In genomic region chr9:129351058-129351641, GRCh38 we compare ENCODE assay signal across 11 cellular contexts.
DNase-seq lines count a peak whose midpoint lies in the region; ATAC-seq and TF ChIP-seq lines count a peak whose summit lies in the region.
"Had no signal": no experiment of that assay in that cellular context is flagged by ENCODE, and none has a peak within 500 bp of the region (broad histone marks: within the 10 kb centered on the region; RNA-seq: fewer than 3 reads in every experiment).

No MANE protein-coding gene starts in this region.

- no peak for ATAC-seq in heart right ventricle
- no peak for ATAC-seq in heart left ventricle
- no peak for ATAC-seq in upper lobe of left lung (ENCODE audit: low FRiP score in 2 of 2)
- no peak for ATAC-seq in HG03196 (IDR thresholded peaks at IDR 0.05; ENCODE audit: unreplicated experiment)
- no peak for ATAC-seq in HG02885 (IDR thresholded peaks at IDR 0.05; ENCODE audit: poor library complexity, unreplicated experiment)

- H3K18ac ChIP-seq in mesendoderm (ENCODE audit: low read length): peak overlapping the region; percentile 89

- H3K36me3 Mint-ChIP-seq in dendritic cell treated with granulocyte-macrophage colony-stimulating factor and Interleukin-4, amounts not matched to agents 40 ng/mL and 50 ng/mL, for 4 days (ENCODE audit: low read depth): no peaks in the 10 kb centered on the region

- DNase-seq in heart right ventricle (no peak), heart left ventricle (no peak), mesendoderm (peak; percentile 88), upper lobe of left lung (no peak), dermis blood vessel endothelial cell (no peak)
- DNase-seq: activated CD4-positive, alpha-beta T cell treated with anti-CD3 and anti-CD28 coated beads for 36 hours; activated naive CD4-positive, alpha-beta T cell treated with Interleukin-2 at 50 U/mL for 16 hours; GF-D8 had no signal

- H3K4ac ChIP-seq in mesendoderm (ENCODE audit: low read depth, low read length): peak overlapping the region; percentile 74

- H3K9me3 ChIP-seq in heart right ventricle (peaks cover 0 to 14% (median 6%) of the 10 kb centered on the region in 11 donors), heart left ventricle (peaks cover 0 to 12% (median 8%) of the 10 kb centered on the region in 12 donors), upper lobe of left lung (peaks cover 6 to 14% (median 11%) of the 10 kb centered on the region in 4 donors)

- peak overlapping the region; percentile 64 for H2BK120ac ChIP-seq in mesendoderm (ENCODE audit: low read depth, low read length)

- 41% methylated on average over 13 to 14 of the region's 14 CpGs for WGBS in heart right ventricle, 2 donors
- whole genome bisulfite sequencing in heart left ventricle, 4 donors: 41 to 64% (median 48%) methylated on average over 13 to 14 of the region's 14 CpGs
- WGBS in mesendoderm (ENCODE audit: extremely low coverage, insufficient coverage, low lambda C conversion rate): no CpG with 5 or more reads among the region's 14 CpGs
- 15 to 40% methylated on average over 11 to 14 of the region's 14 CpGs for WGBS in upper lobe of left lung, 2 donors

- H4K5ac ChIP-seq in mesendoderm (ENCODE audit: low read length): no peak overlapping the region

- H3K9ac ChIP-seq in mesendoderm (ENCODE audit: low read length): peak overlapping the region; percentile 85

- peak overlapping the region; percentile 91 for H3K56ac ChIP-seq in mesendoderm (ENCODE audit: low read length)

- H3K79me2 ChIP-seq in mesendoderm (ENCODE audit: control insufficient read depth, insufficient read depth, low read length): no peaks in the 10 kb centered on the region

- peak overlapping the region; percentile 57 for H2BK15ac ChIP-seq in mesendoderm (replicated peaks; ENCODE audit: low read depth)

- peak overlapping the region in 6 of 10 donors; percentile 9 to 75 (median 68) for H3K27ac ChIP-seq in heart right ventricle
- peak overlapping the region in 6 of 12 donors; percentile 5 to 74 (median 66) for H3K27ac ChIP-seq in heart left ventricle
- H3K27ac ChIP-seq in mesendoderm (ENCODE audit: low read depth, low read length): peak overlapping the region; percentile 91
- peak overlapping the region in 3 of 4 donors; percentile 36 to 75 (median 53) for H3K27ac ChIP-seq in upper lobe of left lung

- no peak overlapping the region for H3K23ac ChIP-seq in mesendoderm (ENCODE audit: low read length)

- TF ChIP-seq EP300 in upper lobe of left lung (IDR thresholded peaks at IDR 0.05): no peak

- H3K27ac Mint-ChIP-seq in dendritic cell treated with granulocyte-macrophage colony-stimulating factor and Interleukin-4, amounts not matched to agents 40 ng/mL and 50 ng/mL, for 4 days: peak overlapping the region; percentile 85
- H3K27ac Mint-ChIP-seq: activated CD4-positive, alpha-beta T cell treated with anti-CD3 and anti-CD28 coated beads for 36 hours had no signal

- H2AK5ac ChIP-seq in mesendoderm (ENCODE audit: low read length): no peak overlapping the region

- H3K27me3 Mint-ChIP-seq in dendritic cell treated with granulocyte-macrophage colony-stimulating factor and Interleukin-4, amounts not matched to agents 40 ng/mL and 50 ng/mL, for 4 days: no peaks in the 10 kb centered on the region

- TF ChIP-seq CTCF in heart right ventricle (IDR thresholded peaks at IDR 0.05) (peak in 1 of 9 donors; percentile 7), heart left ventricle (IDR thresholded peaks at IDR 0.05) (no peak), upper lobe of left lung (IDR thresholded peaks at IDR 0.05) (no peak)

- H3K4me3 ChIP-seq in heart right ventricle (peak overlapping the region in 3 of 10 donors; percentile 45 to 48 (median 47)), heart left ventricle (peak overlapping the region in 1 of 12 donors; percentile 50), mesendoderm (ENCODE audit: low read length) (no peak overlapping the region), upper lobe of left lung (peak overlapping the region in 1 of 4 donors; percentile 51)

- H3K36me3 ChIP-seq in heart right ventricle: no peaks in the 10 kb centered on the region
- H3K36me3 ChIP-seq in heart left ventricle: no peaks in the 10 kb centered on the region
- H3K36me3 ChIP-seq in mesendoderm (ENCODE audit: control insufficient read depth, insufficient read depth, low read length): no peaks in the 10 kb centered on the region
- H3K36me3 ChIP-seq in upper lobe of left lung: no peaks in the 10 kb centered on the region

- H4K8ac ChIP-seq in mesendoderm (ENCODE audit: low read depth, low read length): no peak overlapping the region

- peaks cover 64% of the 10 kb centered on the region for H3K4me1 Mint-ChIP-seq in dendritic cell treated with granulocyte-macrophage colony-stimulating factor and Interleukin-4, amounts not matched to agents 40 ng/mL and 50 ng/mL, for 4 days (ENCODE audit: low read depth)

- peak overlapping the region; percentile 69 for H2BK5ac ChIP-seq in mesendoderm (ENCODE audit: low read length)

- peaks cover 6 to 15% (median 11%) of the 10 kb centered on the region in 7 donors for H3K27me3 ChIP-seq in heart right ventricle
- H3K27me3 ChIP-seq in heart left ventricle: peaks cover 0 to 10% (median 6%) of the 10 kb centered on the region in 9 donors
- H3K27me3 ChIP-seq in mesendoderm (ENCODE audit: insufficient read depth, low read length, poor library complexity): no peaks in the 10 kb centered on the region
- H3K27me3 ChIP-seq in upper lobe of left lung: no peaks in the 10 kb centered on the region

- TF ChIP-seq POLR2A in heart left ventricle (IDR thresholded peaks at IDR 0.05) (no peak), upper lobe of left lung (IDR thresholded peaks at IDR 0.05) (no peak)

- no peaks in the 10 kb centered on the region for H3K79me1 ChIP-seq in mesendoderm (ENCODE audit: low read length)

- H3K9me3 Mint-ChIP-seq in dendritic cell treated with granulocyte-macrophage colony-stimulating factor and Interleukin-4, amounts not matched to agents 40 ng/mL and 50 ng/mL, for 4 days: peaks cover 14% of the 10 kb centered on the region

- peak overlapping the region; percentile 85 for H3K4me3 Mint-ChIP-seq in dendritic cell treated with granulocyte-macrophage colony-stimulating factor and Interleukin-4, amounts not matched to agents 40 ng/mL and 50 ng/mL, for 4 days

- intact Hi-C loops in heart right ventricle (cut with DNase I): no loop called here
- intact Hi-C loops in heart left ventricle (cut with DNase I): no loop called here
- intact Hi-C loops in dendritic cell treated with granulocyte-macrophage colony-stimulating factor and Interleukin-4, amounts not matched to agents 40 ng/mL and 50 ng/mL, for 4 days (cut with micrococcal nuclease): no loop called here

- no peak overlapping the region for H3K4me2 ChIP-seq in mesendoderm (ENCODE audit: low read length)

- H3K4me1 ChIP-seq in heart right ventricle (peaks cover 12 to 46% (median 17%) of the 10 kb centered on the region in 9 donors), heart left ventricle (peaks cover 0 to 47% (median 16%) of the 10 kb centered on the region in 12 donors), mesendoderm (ENCODE audit: control insufficient read depth, low read depth, low read length) (peaks cover 6% of the 10 kb centered on the region), upper lobe of left lung (peaks cover 13 to 36% (median 24%) of the 10 kb centered on the region in 4 donors)
